ENCODE assay signal across 11 cellular contexts in the genomic region with DNA sequence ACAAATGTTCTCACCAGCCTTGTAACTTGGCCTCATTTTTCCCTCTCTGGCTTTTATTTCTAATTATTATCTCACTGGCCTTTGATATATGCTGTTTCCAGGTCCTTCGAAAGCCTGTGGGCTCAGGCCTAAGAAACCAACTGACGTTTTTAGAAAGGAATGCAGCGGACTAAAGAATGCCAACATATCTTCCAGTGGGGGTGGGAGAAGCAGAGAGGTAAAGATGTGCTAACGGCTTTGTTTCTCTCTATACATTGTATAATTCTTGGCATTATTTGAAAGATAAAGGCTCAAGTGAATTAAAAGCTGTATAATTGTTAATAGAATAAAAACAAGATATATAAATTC. TPM values are rescaled to one million over a fixed set of nuclear protein-coding genes. Genes with fewer than 3 reads are reported as not detected.
A peak's percentile ranks its signal among the peaks of the same experiment; 100 is the strongest.
DNase-seq lines count a peak whose midpoint lies in the region; ATAC-seq and TF ChIP-seq lines count a peak whose summit lies in the region.
"Had no signal": no experiment of that assay in that cellular context is flagged by ENCODE, and none has a peak within 500 bp of the region (broad histone marks: within the 10 kb centered on the region; RNA-seq: fewer than 3 reads in every experiment).

No MANE protein-coding gene starts in this region.

- H3K36me3 Mint-ChIP-seq in CD4-positive, alpha-beta memory T cell, result no peaks in the 10 kb centered on the region
- H3K36me3 Mint-ChIP-seq: naive thymus-derived CD8-positive, alpha-beta T cell had no signal

- DNase-seq in EL, result peak; percentile 94
- DNase-seq in SW480 (ENCODE audit: low spot score), result peak; percentile 38
- DNase-seq in heart right ventricle, result no peak
- DNase-seq in pulmonary artery endothelial cell (ENCODE audit: low read depth, low spot score), result peak; percentile 74
- no peak for DNase-seq in CD4-positive, alpha-beta memory T cell
- DNase-seq in GM10266 (ENCODE audit: extremely low spot score), result no peak
- DNase-seq in NCI-H2171 (lab: John Stamatoyannopoulos, UW), result no peak
- DNase-seq: activated CD4-positive, alpha-beta T cell treated with anti-CD3 and anti-CD28 coated beads for 48 hours; naive thymus-derived CD8-positive, alpha-beta T cell; NCI-H526 had no signal

- peaks cover 0 to 23% (median 13%) of the 10 kb centered on the region in 9 donors for H3K4me1 ChIP-seq in heart right ventricle
- no peaks in the 10 kb centered on the region for H3K4me1 ChIP-seq in CD4-positive, alpha-beta memory T cell (ENCODE audit: insufficient read depth, low read length)

- intact Hi-C loops in heart right ventricle (cut with DNase I), result no loop called here
- intact Hi-C loops in CD4-positive, alpha-beta memory T cell (cut with micrococcal nuclease), result no loop called here

- no peaks in the 10 kb centered on the region for H3K27me3 ChIP-seq in heart right ventricle
- no peaks in the 10 kb centered on the region for H3K27me3 ChIP-seq in CD4-positive, alpha-beta memory T cell (ENCODE audit: insufficient read depth, low read length)

- no peaks in the 10 kb centered on the region for H3K4me1 Mint-ChIP-seq in CD4-positive, alpha-beta memory T cell
- H3K4me1 Mint-ChIP-seq: naive thymus-derived CD8-positive, alpha-beta T cell had no signal

- no peaks in the 10 kb centered on the region for H3K36me3 ChIP-seq in heart right ventricle
- H3K36me3 ChIP-seq in CD4-positive, alpha-beta memory T cell (ENCODE audit: insufficient read depth, low read length), result no peaks in the 10 kb centered on the region

- peaks cover 0 to 8% (median 0%) of the 10 kb centered on the region in 11 donors for H3K9me3 ChIP-seq in heart right ventricle
- no peaks in the 10 kb centered on the region for H3K9me3 ChIP-seq in CD4-positive, alpha-beta memory T cell (ENCODE audit: control insufficient read depth in 1 of 2, low read length in 2 of 2)

- peaks cover 0 to 3% (median 0%) of the 10 kb centered on the region in 8 donors for H3K9me3 Mint-ChIP-seq in CD4-positive, alpha-beta memory T cell

- H3K27ac ChIP-seq in heart right ventricle, result peak overlapping the region in 8 of 10 donors; percentile 8 to 83 (median 42)
- no peak overlapping the region for H3K27ac ChIP-seq in CD4-positive, alpha-beta memory T cell (ENCODE audit: low read depth, low read length)

- POLR2A ChIA-PET in CD4-positive, alpha-beta memory T cell (lab: Charles Lee; ENCODE audit: partially characterized antibody), result no interaction called here

- H3K4me3 Mint-ChIP-seq in CD4-positive, alpha-beta memory T cell, result no peak overlapping the region
- H3K4me3 Mint-ChIP-seq: naive thymus-derived CD8-positive, alpha-beta T cell had no signal

- no peak overlapping the region for H3K4me3 ChIP-seq in heart right ventricle
- no peak overlapping the region for H3K4me3 ChIP-seq in CD4-positive, alpha-beta memory T cell (ENCODE audit: low read length in 2 of 2)

- no peak for TF ChIP-seq CTCF in heart right ventricle (IDR thresholded peaks at IDR 0.05)
- no peak for TF ChIP-seq CTCF in GM10266 (IDR thresholded peaks at IDR 0.05; ENCODE audit: control insufficient read depth, insufficient read depth, low read depth, missing control alignments)

- H3K27me3 Mint-ChIP-seq in CD4-positive, alpha-beta memory T cell, result peaks cover 0 to 2% of the 10 kb centered on the region in 2 donors

- H3K27ac Mint-ChIP-seq in CD4-positive, alpha-beta memory T cell, result no peak overlapping the region
- H3K27ac Mint-ChIP-seq: naive thymus-derived CD8-positive, alpha-beta T cell had no signal

- CTCF ChIA-PET in CD4-positive, alpha-beta memory T cell (lab: Charles Lee; ENCODE audit: partially characterized antibody), result interaction anchor here (0.7 kb wide), 1 partner anchor 170 kb away, joined by 3 read pairs; no protein-coding TSS in a partner anchor

- peak; percentile 50 to 91 (median 71) for ATAC-seq in heart right ventricle
- ATAC-seq in HG02981 (IDR thresholded peaks at IDR 0.05; ENCODE audit: unreplicated experiment), result no peak
- ATAC-seq: naive thymus-derived CD8-positive, alpha-beta T cell had no signal

- WGBS in heart right ventricle, 2 donors, result 33 to 41% methylated on average over 4 of the region's 4 CpGs

RNA-seq across cellular contexts. Expression of a gene that starts 28.2 kb away (rescaled TPM):
- total RNA-seq in heart right ventricle (not detected), pulmonary artery endothelial cell (not detected in 2 replicates)
- not detected for polyA plus RNA-seq in heart right ventricle
- not detected for total RNA-seq in CD4-positive, alpha-beta memory T cell
- not detected for polyA plus RNA-seq in CD4-positive, alpha-beta memory T cell
- total RNA-seq: naive thymus-derived CD8-positive, alpha-beta T cell had no signal
- polyA plus RNA-seq: naive thymus-derived CD8-positive, alpha-beta T cell had no signal

RNA-seq across cellular contexts. Expression of a gene that starts 35.3 kb away (rescaled TPM):
- not detected for total RNA-seq in heart right ventricle
- polyA plus RNA-seq in heart right ventricle, result not detected
- total RNA-seq in pulmonary artery endothelial cell, result not detected in 2 replicates
- total RNA-seq in CD4-positive, alpha-beta memory T cell, result not detected
- polyA plus RNA-seq in CD4-positive, alpha-beta memory T cell, result not detected
- total RNA-seq: naive thymus-derived CD8-positive, alpha-beta T cell had no signal
- polyA plus RNA-seq: naive thymus-derived CD8-positive, alpha-beta T cell had no signal

Comparison
In these comparisons a context has a peak if more than half of its experiments do, and no peak if none do; other contexts are left out.
1. DNase-seq: peak in EL (single experiment), SW480 (single experiment) and pulmonary artery endothelial cell (single experiment); none in heart right ventricle (0 of 2), CD4-positive, alpha-beta memory T cell (0 of 5), GM10266 (single experiment) and NCI-H2171 (single experiment).